34 cellular contexts compared by ENCODE assay signal in the genomic region with DNA sequence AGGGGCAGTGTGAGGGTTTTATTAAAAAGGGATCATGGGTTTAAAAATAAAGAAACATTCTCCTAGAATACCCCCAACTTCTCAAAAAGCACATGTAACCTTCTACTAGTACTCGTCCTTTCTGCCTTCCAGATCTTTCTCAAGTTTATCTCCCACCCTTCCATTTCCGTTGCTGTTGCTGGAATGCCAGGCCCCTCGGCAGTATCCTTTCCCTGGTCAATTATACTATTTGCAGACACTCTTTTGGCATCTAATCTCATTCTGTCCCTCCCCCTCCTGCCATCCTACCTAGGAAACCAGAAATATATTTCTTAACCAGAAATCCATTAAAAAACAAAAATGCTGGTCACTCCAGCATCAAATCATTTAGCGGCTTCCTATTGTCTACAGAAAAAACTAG.
"Had no signal": no experiment of that assay in that cellular context is flagged by ENCODE, and none has a peak within 500 bp of the region (broad histone marks: within the 10 kb centered on the region; RNA-seq: fewer than 3 reads in every experiment).

No MANE protein-coding gene starts in this region.

- H3K4me1 ChIP-seq: ascending aorta had no signal

- H3K4me1 Mint-ChIP-seq: activated CD4-positive, alpha-beta memory T cell treated with anti-CD3 and anti-CD28 coated beads, Interleukin-2, amount 10 ng/mL, durations not matched to agents 7 days and 5 days; activated CD4-positive, alpha-beta T cell treated with anti-CD3 and anti-CD28 coated beads, Interleukin-2, amount 10 ng/mL, durations not matched to agents 7 days and 5 days; activated CD8-positive, alpha-beta memory T cell treated with anti-CD3 and anti-CD28 coated beads, Interleukin-2, amount 10 ng/mL, durations not matched to agents 7 days and 5 days; activated naive CD4-positive, alpha-beta T cell treated with anti-CD3 and anti-CD28 coated beads, Interleukin-2, amount 10 ng/mL, durations not matched to agents 7 days and 5 days; activated naive CD4-positive, alpha-beta T cell treated with anti-CD3 and anti-CD28 coated beads, Interleukin-2, amount 50 U/mL, for 24 hours; activated naive CD8-positive, alpha-beta T cell treated with anti-CD3 and anti-CD28 coated beads, Interleukin-2, amount 10 ng/mL, durations not matched to agents 7 days and 5 days; activated naive CD8-positive, alpha-beta T cell treated with anti-CD3 and anti-CD28 coated beads, Interleukin-2, amount 50 U/mL, for 24 hours; brain; central memory CD8-positive, alpha-beta T cell had no signal

- H3K4me3 Mint-ChIP-seq: activated B cell treated with CpG ODN at 0.5 μM for 24 hours; activated CD4-positive, alpha-beta memory T cell treated with anti-CD3 and anti-CD28 coated beads, Interleukin-2, amount 10 ng/mL, durations not matched to agents 7 days and 5 days; activated CD4-positive, alpha-beta T cell treated with anti-CD3 and anti-CD28 coated beads, Interleukin-2, amount 10 ng/mL, durations not matched to agents 7 days and 5 days; activated CD8-positive, alpha-beta memory T cell treated with anti-CD3 and anti-CD28 coated beads, Interleukin-2, amount 10 ng/mL, durations not matched to agents 7 days and 5 days; activated CD8-positive, alpha-beta T cell treated with anti-CD3 and anti-CD28 coated beads, Interleukin-2, amount 10 ng/mL, durations not matched to agents 7 days and 5 days; activated naive CD4-positive, alpha-beta T cell treated with anti-CD3 and anti-CD28 coated beads, Interleukin-2, amount 10 ng/mL, durations not matched to agents 7 days and 5 days; activated naive CD4-positive, alpha-beta T cell treated with anti-CD3 and anti-CD28 coated beads, Interleukin-2, amount 50 U/mL, for 24 hours; activated naive CD8-positive, alpha-beta T cell; activated naive CD8-positive, alpha-beta T cell treated with anti-CD3 and anti-CD28 coated beads, Interleukin-2, amount 10 ng/mL, durations not matched to agents 7 days and 5 days; activated naive CD8-positive, alpha-beta T cell treated with anti-CD3 and anti-CD28 coated beads, Interleukin-2, amount 50 U/mL, for 24 hours; activated T-cell treated with anti-CD3 and anti-CD28 coated beads, Interleukin-2, amount 50 U/mL, for 24 hours; brain; central memory CD8-positive, alpha-beta T cell; T-helper 1 cell treated with Interleukin-12 subunit alpha and Interleukin-12 subunit beta and Interleukin-4 antibody, amounts not matched to agents 30 μg/mL and 1 μg/mL, for 36 hours; T-helper 2 cell treated with Interferon-gamma antibody and Interleukin-4, amounts not matched to agents 5 μg/mL and 100 μg/mL, for 36 hours had no signal

- H3K9me3 ChIP-seq: ascending aorta had no signal

- H3K27me3 ChIP-seq: ascending aorta, cardiac muscle cell had no signal

- DNase-seq: activated B cell treated with CpG ODN at 0.5 μM for 24 hours; activated CD4-positive, alpha-beta memory T cell treated with anti-CD3 and anti-CD28 coated beads, Interleukin-2, amount 10 ng/mL, durations not matched to agents 7 days and 5 days; activated CD4-positive, alpha-beta T cell treated with anti-CD3 and anti-CD28 coated beads for 48 hours; activated CD4-positive, alpha-beta T cell treated with anti-CD3 and anti-CD28 coated beads, Interleukin-2, amount 10 ng/mL, durations not matched to agents 7 days and 5 days; activated CD4-positive, alpha-beta T cell treated with anti-CD3 and anti-CD28 coated beads, Interleukin-2, amount 50 U/mL, for 48 hours; activated CD4-positive, CD25-positive, alpha-beta regulatory T cell treated with anti-CD3 and anti-CD28 coated beads, Interleukin-2, amount 50 U/mL, for 72 hours; activated CD8-positive, alpha-beta memory T cell treated with anti-CD3 and anti-CD28 coated beads for 24 hours; activated CD8-positive, alpha-beta memory T cell treated with anti-CD3 and anti-CD28 coated beads, Interleukin-2, amount 10 ng/mL, durations not matched to agents 7 days and 5 days; activated CD8-positive, alpha-beta memory T cell treated with anti-CD3 and anti-CD28 coated beads, Interleukin-2, amount 50 U/mL, for 48 hours; activated CD8-positive, alpha-beta T cell treated with anti-CD3 and anti-CD28 coated beads, Interleukin-2, amount 10 ng/mL, durations not matched to agents 7 days and 5 days; activated effector memory CD4-positive, alpha-beta T cell treated with Interleukin-2 at 50 U/mL for 16 hours; activated gamma-delta T cell; activated naive CD4-positive, alpha-beta T cell treated with anti-CD3 and anti-CD28 coated beads, Interleukin-2, amount 10 ng/mL, durations not matched to agents 7 days and 5 days; activated naive CD4-positive, alpha-beta T cell treated with Interleukin-2 at 50 U/mL for 16 hours; activated naive CD8-positive, alpha-beta T cell treated with anti-CD3 and anti-CD28 coated beads, Interleukin-2, amount 10 ng/mL, durations not matched to agents 7 days and 5 days; activated naive CD8-positive, alpha-beta T cell treated with anti-CD3 and anti-CD28 coated beads, Interleukin-2, amount 50 U/mL, for 24 hours; activated T-cell treated with anti-CD3 and anti-CD28 coated beads, Interleukin-2, amount 50 U/mL, for 24 hours; activated T-cell treated with anti-CD3 and anti-CD28 coated beads, Interleukin-2, amount 50 U/mL, for 48 hours; amygdala; anterior cingulate cortex; caudate nucleus; cerebellar nuclear complex; T-helper 2 cell; T-helper 9 cell had no signal

- H3K36me3 Mint-ChIP-seq: activated CD8-positive, alpha-beta memory T cell treated with anti-CD3 and anti-CD28 coated beads, Interleukin-2, amount 10 ng/mL, durations not matched to agents 7 days and 5 days; activated naive CD4-positive, alpha-beta T cell treated with anti-CD3 and anti-CD28 coated beads, Interleukin-2, amount 10 ng/mL, durations not matched to agents 7 days and 5 days; activated naive CD8-positive, alpha-beta T cell; brain had no signal

- H3K9me3 Mint-ChIP-seq: activated naive CD4-positive, alpha-beta T cell treated with anti-CD3 and anti-CD28 coated beads, Interleukin-2, amount 10 ng/mL, durations not matched to agents 7 days and 5 days; activated naive CD4-positive, alpha-beta T cell treated with anti-CD3 and anti-CD28 coated beads, Interleukin-2, amount 50 U/mL, for 24 hours; activated T-helper 2 cell treated with anti-CD3 and anti-CD28 coated beads, Interferon-gamma antibody, Interleukin-2, Interleukin-4, amounts not matched to agents 10 μg/mL and 5 μg/mL and 100 μg/mL, durations not matched to agents 14 hours and 24 hours and 36 hours; central memory CD8-positive, alpha-beta T cell; T-helper 1 cell treated with Interleukin-12 subunit alpha and Interleukin-12 subunit beta and Interleukin-4 antibody, amounts not matched to agents 30 μg/mL and 1 μg/mL, for 36 hours; T-helper 2 cell treated with Interferon-gamma antibody and Interleukin-4, amounts not matched to agents 5 μg/mL and 100 μg/mL, for 36 hours had no signal

- H3K27ac ChIP-seq: ascending aorta, cardiac muscle cell, VCaP had no signal

- H3K36me3 ChIP-seq: ascending aorta, cardiac muscle cell had no signal

- H3K4me3 ChIP-seq: ascending aorta, cardiac muscle cell had no signal

- ATAC-seq: activated CD8-positive, alpha-beta memory T cell treated with anti-CD3 and anti-CD28 coated beads, Interleukin-2, amount 10 ng/mL, durations not matched to agents 7 days and 5 days; activated CD8-positive, alpha-beta T cell treated with anti-CD3 and anti-CD28 coated beads, Interleukin-2, amount 10 ng/mL, durations not matched to agents 7 days and 5 days; activated naive CD8-positive, alpha-beta T cell treated with anti-CD3 and anti-CD28 coated beads, Interleukin-2, amount 50 U/mL, for 24 hours had no signal

- H3K27ac Mint-ChIP-seq: activated B cell treated with CpG ODN at 0.5 μM for 24 hours; activated CD4-positive, alpha-beta memory T cell treated with anti-CD3 and anti-CD28 coated beads, Interleukin-2, amount 10 ng/mL, durations not matched to agents 7 days and 5 days; activated CD4-positive, alpha-beta T cell treated with anti-CD3 and anti-CD28 coated beads, Interleukin-2, amount 10 ng/mL, durations not matched to agents 7 days and 5 days; activated CD8-positive, alpha-beta memory T cell treated with anti-CD3 and anti-CD28 coated beads, Interleukin-2, amount 10 ng/mL, durations not matched to agents 7 days and 5 days; activated CD8-positive, alpha-beta T cell treated with anti-CD3 and anti-CD28 coated beads, Interleukin-2, amount 10 ng/mL, durations not matched to agents 7 days and 5 days; activated naive CD4-positive, alpha-beta T cell treated with anti-CD3 and anti-CD28 coated beads, Interleukin-2, amount 10 ng/mL, durations not matched to agents 7 days and 5 days; activated naive CD4-positive, alpha-beta T cell treated with anti-CD3 and anti-CD28 coated beads, Interleukin-2, amount 50 U/mL, for 24 hours; activated naive CD8-positive, alpha-beta T cell; activated naive CD8-positive, alpha-beta T cell treated with anti-CD3 and anti-CD28 coated beads, Interleukin-2, amount 10 ng/mL, durations not matched to agents 7 days and 5 days; activated naive CD8-positive, alpha-beta T cell treated with anti-CD3 and anti-CD28 coated beads, Interleukin-2, amount 50 U/mL, for 24 hours; activated T-cell treated with anti-CD3 and anti-CD28 coated beads, Interleukin-2, amount 50 U/mL, for 24 hours; activated T-helper 2 cell treated with anti-CD3 and anti-CD28 coated beads, Interferon-gamma antibody, Interleukin-2, Interleukin-4, amounts not matched to agents 10 μg/mL and 5 μg/mL and 100 μg/mL, durations not matched to agents 14 hours and 24 hours and 36 hours; brain; T-helper 1 cell treated with Interleukin-12 subunit alpha and Interleukin-12 subunit beta and Interleukin-4 antibody, amounts not matched to agents 30 μg/mL and 1 μg/mL, for 36 hours; T-helper 2 cell treated with Interferon-gamma antibody and Interleukin-4, amounts not matched to agents 5 μg/mL and 100 μg/mL, for 36 hours had no signal

- H3K27me3 Mint-ChIP-seq: activated B cell treated with CpG ODN at 0.5 μM for 24 hours; activated CD4-positive, alpha-beta memory T cell treated with anti-CD3 and anti-CD28 coated beads, Interleukin-2, amount 10 ng/mL, durations not matched to agents 7 days and 5 days; activated CD4-positive, alpha-beta T cell treated with anti-CD3 and anti-CD28 coated beads, Interleukin-2, amount 10 ng/mL, durations not matched to agents 7 days and 5 days; activated CD8-positive, alpha-beta memory T cell treated with anti-CD3 and anti-CD28 coated beads, Interleukin-2, amount 10 ng/mL, durations not matched to agents 7 days and 5 days; activated naive CD4-positive, alpha-beta T cell treated with anti-CD3 and anti-CD28 coated beads, Interleukin-2, amount 10 ng/mL, durations not matched to agents 7 days and 5 days; activated naive CD4-positive, alpha-beta T cell treated with anti-CD3 and anti-CD28 coated beads, Interleukin-2, amount 50 U/mL, for 24 hours; activated naive CD8-positive, alpha-beta T cell; activated naive CD8-positive, alpha-beta T cell treated with anti-CD3 and anti-CD28 coated beads, Interleukin-2, amount 10 ng/mL, durations not matched to agents 7 days and 5 days; activated naive CD8-positive, alpha-beta T cell treated with anti-CD3 and anti-CD28 coated beads, Interleukin-2, amount 50 U/mL, for 24 hours; activated T-cell treated with anti-CD3 and anti-CD28 coated beads, Interleukin-2, amount 50 U/mL, for 24 hours; brain; central memory CD8-positive, alpha-beta T cell had no signal
